20 cellular contexts compared by ENCODE assay signal in the genomic region with DNA sequence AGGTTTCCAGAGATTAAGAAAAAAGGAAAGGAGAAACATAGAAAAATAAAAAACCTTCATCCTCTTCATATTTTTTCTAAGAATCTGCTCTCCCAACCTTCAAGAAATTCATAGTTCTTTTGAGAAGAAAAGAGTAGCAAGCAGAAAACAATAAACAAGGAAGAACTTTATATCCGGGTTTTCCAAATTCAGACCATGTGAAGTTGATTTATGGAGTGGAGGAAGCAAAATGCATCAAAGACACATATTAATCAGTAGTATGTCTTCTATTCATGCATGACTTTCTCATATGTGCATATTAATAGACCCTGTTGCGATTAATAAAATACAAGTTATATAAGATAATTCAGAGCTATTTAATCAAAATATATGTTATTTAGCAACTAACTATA. TPM values are rescaled to one million over a fixed set of nuclear protein-coding genes. Genes with fewer than 3 reads are reported as not detected.
A peak's percentile ranks its signal among the peaks of the same experiment; 100 is the strongest.
DNase-seq lines count a peak whose midpoint lies in the region; ATAC-seq, FAIRE-seq and TF ChIP-seq lines count a peak whose summit lies in the region.
"Had no signal": no experiment of that assay in that cellular context is flagged by ENCODE, and none has a peak within 500 bp of the region (broad histone marks: within the 10 kb centered on the region; RNA-seq: fewer than 3 reads in every experiment).

No MANE protein-coding gene starts in this region.

- intact Hi-C loops in natural killer cell (cut with micrococcal nuclease): no loop called here

- no peak for DNase-seq in natural killer cell treated with Interleukin-12 subunit alpha and Interleukin-12 subunit beta and Interleukin-15 and Interleukin-18, amount 100 ng/mL, for 72 hours (ENCODE audit: low spot score)
- no peak for DNase-seq in natural killer cell
- peak; percentile 58 for DNase-seq in NCI-H69 (lab: John Stamatoyannopoulos, UW)
- DNase-seq in COLO829 (ENCODE audit: low spot score): no peak
- DNase-seq in stimulated activated naive CD8-positive, alpha-beta T cell treated with anti-CD3 and anti-CD28 coated beads, Interleukin-15, amount 100 ng/mL, for 72 hours: no peak
- no peak for DNase-seq in DMS 273 (lab: John Stamatoyannopoulos, UW; ENCODE audit: unreplicated experiment)
- DNase-seq: activated B cell treated with CpG ODN at 0.5 μM for 24 hours; Calu3; endodermal cell; glutamatergic neuron; H7; left lung; mucosa of descending colon; retina; stimulated activated CD4-positive, alpha-beta T cell treated with anti-CD3 and anti-CD28 coated beads, Interleukin-12 subunit alpha, Interleukin-12 subunit beta, amount 100 ng/mL, for 4 hours; T-helper 9 cell; thyroid gland had no signal

- H3K36me3 Mint-ChIP-seq in natural killer cell treated with Interleukin-12 subunit alpha and Interleukin-12 subunit beta and Interleukin-15 and Interleukin-18, amount 100 ng/mL, for 72 hours: peaks cover 4% of the 10 kb centered on the region
- no peaks in the 10 kb centered on the region for H3K36me3 Mint-ChIP-seq in natural killer cell

- no peaks in the 10 kb centered on the region for H3K9me3 Mint-ChIP-seq in natural killer cell treated with Interleukin-12 subunit alpha and Interleukin-12 subunit beta and Interleukin-15 and Interleukin-18, amount 100 ng/mL, for 72 hours
- H3K9me3 Mint-ChIP-seq in natural killer cell: no peaks in the 10 kb centered on the region
- no peaks in the 10 kb centered on the region for H3K9me3 Mint-ChIP-seq in stimulated activated naive CD8-positive, alpha-beta T cell treated with anti-CD3 and anti-CD28 coated beads, Interleukin-15, amount 100 ng/mL, for 72 hours
- H3K9me3 Mint-ChIP-seq: activated B cell treated with CpG ODN at 0.5 μM for 24 hours, endodermal cell had no signal

- no peak for TF ChIP-seq CTCF in natural killer cell (IDR thresholded peaks at IDR 0.05)

- no peak for ATAC-seq in natural killer cell treated with Interleukin-12 subunit alpha and Interleukin-12 subunit beta and Interleukin-15 and Interleukin-18, amount 100 ng/mL, for 72 hours
- ATAC-seq in natural killer cell: no peak
- no peak for ATAC-seq in stimulated activated naive CD8-positive, alpha-beta T cell treated with anti-CD3 and anti-CD28 coated beads, Interleukin-15, amount 100 ng/mL, for 72 hours

- peak overlapping the region; percentile 76 for H3K4me3 Mint-ChIP-seq in natural killer cell treated with Interleukin-12 subunit alpha and Interleukin-12 subunit beta and Interleukin-15 and Interleukin-18, amount 100 ng/mL, for 72 hours
- no peak overlapping the region for H3K4me3 Mint-ChIP-seq in natural killer cell
- no peak overlapping the region for H3K4me3 Mint-ChIP-seq in stimulated activated naive CD8-positive, alpha-beta T cell treated with anti-CD3 and anti-CD28 coated beads, Interleukin-15, amount 100 ng/mL, for 72 hours
- H3K4me3 Mint-ChIP-seq: activated B cell treated with CpG ODN at 0.5 μM for 24 hours, B cell, endodermal cell had no signal

- peak overlapping the region; percentile 83 to 86 for H3K27ac Mint-ChIP-seq in natural killer cell treated with Interleukin-12 subunit alpha and Interleukin-12 subunit beta and Interleukin-15 and Interleukin-18, amount 100 ng/mL, for 72 hours
- H3K27ac Mint-ChIP-seq in natural killer cell: peak overlapping the region in 1 of 2 donors; percentile 71
- no peak overlapping the region for H3K27ac Mint-ChIP-seq in stimulated activated naive CD8-positive, alpha-beta T cell treated with anti-CD3 and anti-CD28 coated beads, Interleukin-15, amount 100 ng/mL, for 72 hours
- H3K27ac Mint-ChIP-seq: activated B cell treated with CpG ODN at 0.5 μM for 24 hours, B cell, endodermal cell had no signal

- FAIRE-seq in islet of Langerhans (lab: Jason Lieb, UNC): peak; percentile 33
- FAIRE-seq: astrocyte had no signal

- H3K27me3 Mint-ChIP-seq in natural killer cell treated with Interleukin-12 subunit alpha and Interleukin-12 subunit beta and Interleukin-15 and Interleukin-18, amount 100 ng/mL, for 72 hours: no peaks in the 10 kb centered on the region
- no peaks in the 10 kb centered on the region for H3K27me3 Mint-ChIP-seq in natural killer cell (ENCODE audit: low read depth in 2 of 2)
- H3K27me3 Mint-ChIP-seq in stimulated activated naive CD8-positive, alpha-beta T cell treated with anti-CD3 and anti-CD28 coated beads, Interleukin-15, amount 100 ng/mL, for 72 hours: no peaks in the 10 kb centered on the region
- H3K27me3 Mint-ChIP-seq: activated B cell treated with CpG ODN at 0.5 μM for 24 hours, B cell had no signal

- peaks cover 40 to 55% of the 10 kb centered on the region in 2 donors for H3K4me1 Mint-ChIP-seq in natural killer cell treated with Interleukin-12 subunit alpha and Interleukin-12 subunit beta and Interleukin-15 and Interleukin-18, amount 100 ng/mL, for 72 hours (ENCODE audit: low read depth in 2 of 2)
- peaks cover 39 to 46% of the 10 kb centered on the region in 2 donors for H3K4me1 Mint-ChIP-seq in natural killer cell
- peaks cover 50% of the 10 kb centered on the region for H3K4me1 Mint-ChIP-seq in stimulated activated naive CD8-positive, alpha-beta T cell treated with anti-CD3 and anti-CD28 coated beads, Interleukin-15, amount 100 ng/mL, for 72 hours

RNA-seq across cellular contexts. Expression of a gene that starts 20.5 kb away (rescaled TPM):
- total RNA-seq in natural killer cell treated with Interleukin-12 subunit alpha and Interleukin-12 subunit beta and Interleukin-15 and Interleukin-18, amount 100 ng/mL, for 72 hours: 100 to 1,000 TPM; 213 to 381 TPM
- 100 to 1,000 TPM; 182 to 275 (median 227) TPM for total RNA-seq in natural killer cell

Comparison
In these comparisons a context has a peak if more than half of its experiments do, and no peak if none do; other contexts are left out.
1. H3K27ac Mint-ChIP-seq: peak in natural killer cell treated with Interleukin-12 subunit alpha and Interleukin-12 subunit beta and Interleukin-15 and Interleukin-18, amount 100 ng/mL, for 72 hours (2 of 2); none in stimulated activated naive CD8-positive, alpha-beta T cell treated with anti-CD3 and anti-CD28 coated beads, Interleukin-15, amount 100 ng/mL, for 72 hours (0 of 2).